In genomic region chr2:235003096-235003775, GRCh38 we compare ENCODE assay signal across 27 cellular contexts. TPM values are rescaled to one million over a fixed set of nuclear protein-coding genes. Genes with fewer than 3 reads are reported as not detected.
DNase-seq lines count a peak whose midpoint lies in the region; ATAC-seq and TF ChIP-seq lines count a peak whose summit lies in the region.
"Had no signal": no experiment of that assay in that cellular context is flagged by ENCODE, and none has a peak within 500 bp of the region (broad histone marks: within the 10 kb centered on the region; RNA-seq: fewer than 3 reads in every experiment).

No MANE protein-coding gene starts in this region.

- ATAC-seq in HCT116 = no peak
- no peak for ATAC-seq in GM21576 (IDR thresholded peaks at IDR 0.05; ENCODE audit: unreplicated experiment)
- ATAC-seq: left colon had no signal

- intact Hi-C loops in HCT116 (cut with micrococcal nuclease) (no loop called here), colonic mucosa (cut with DNase I) (no loop called here), sigmoid colon (cut with DNase I) (no loop called here)

- CTCF ChIA-PET in HCT116 (lab: Charles Lee) = no interaction called here

- H3K9me2 ChIP-seq in HCT116 (ENCODE audit: insufficient read depth) = no peaks in the 10 kb centered on the region

- H3K27me3 Mint-ChIP-seq in mesothelial cell of epicardium (ENCODE audit: low read depth) (no peaks in the 10 kb centered on the region), osteocyte (ENCODE audit: unreplicated experiment) (no peaks in the 10 kb centered on the region)
- H3K27me3 Mint-ChIP-seq: activated CD4-positive, alpha-beta memory T cell treated with anti-CD3 and anti-CD28 coated beads, Interleukin-2, amount 10 ng/mL, durations not matched to agents 7 days and 5 days; stimulated activated naive CD8-positive, alpha-beta T cell treated with anti-CD3 and anti-CD28 coated beads, Interleukin-15, Interleukin-2, amounts not matched to agents 100 ng/mL and 50 ng/mL, for 24 hours had no signal

- H3K9me3 Mint-ChIP-seq in mesothelial cell of epicardium = no peaks in the 10 kb centered on the region
- H3K9me3 Mint-ChIP-seq in osteocyte (ENCODE audit: unreplicated experiment) = no peaks in the 10 kb centered on the region
- H3K9me3 Mint-ChIP-seq: activated CD4-positive, alpha-beta memory T cell treated with anti-CD3 and anti-CD28 coated beads, Interleukin-2, amount 10 ng/mL, durations not matched to agents 7 days and 5 days; immature natural killer cell; memory B cell; stimulated activated naive CD8-positive, alpha-beta T cell treated with anti-CD3 and anti-CD28 coated beads, Interleukin-15, Interleukin-2, amounts not matched to agents 100 ng/mL and 50 ng/mL, for 24 hours had no signal

- no peak for TF ChIP-seq CTCF in HCT116 (IDR thresholded peaks at IDR 0.05 in 2 of 3, conservative IDR thresholded peaks at IDR 0.05 in 1 of 3; ENCODE audit: borderline replicate concordance in 1 of 3, insufficient read depth in 1 of 3, low read depth in 2 of 3, low read length in 2 of 3)
- TF ChIP-seq CTCF in colonic mucosa (IDR thresholded peaks at IDR 0.05) = no peak
- no peak for TF ChIP-seq CTCF in mesothelial cell of epicardium (IDR thresholded peaks at IDR 0.05; ENCODE audit: unreplicated experiment)
- no peak for TF ChIP-seq CTCF in sigmoid colon (IDR thresholded peaks at IDR 0.05)
- TF ChIP-seq CTCF in osteocyte (IDR thresholded peaks at IDR 0.05) = no peak

- H3K9me3 ChIP-seq in HCT116 (ENCODE audit: control insufficient read depth in 1 of 2, insufficient read depth in 1 of 2, low read depth in 1 of 2, low read length in 2 of 2) = no peaks in the 10 kb centered on the region
- H3K9me3 ChIP-seq in colonic mucosa = no peaks in the 10 kb centered on the region
- H3K9me3 ChIP-seq in sigmoid colon = no peaks in the 10 kb centered on the region
- H3K9me3 ChIP-seq: SJCRH30 had no signal

- H3K4me2 ChIP-seq in HCT116 (ENCODE audit: low read length) = 0 out of 2 replicates have a peak overlapping the region, but pooled peaks have one; percentile 17

- H3K79me2 ChIP-seq in HCT116 (ENCODE audit: insufficient read depth, low read length) = peaks cover 50% of the 10 kb centered on the region

- H3K27ac ChIP-seq in HCT116 (ENCODE audit: low read depth, low read length) (no peak overlapping the region), colonic mucosa (peak overlapping the region; percentile 36), sigmoid colon (no peak overlapping the region)
- H3K27ac ChIP-seq: HL-60, SJCRH30, skin epidermis had no signal

- H3K27me3 ChIP-seq in HCT116 (ENCODE audit: insufficient read depth, low read length) (no peaks in the 10 kb centered on the region), colonic mucosa (no peaks in the 10 kb centered on the region), sigmoid colon (no peaks in the 10 kb centered on the region)
- H3K27me3 ChIP-seq: SJCRH30 had no signal

- H3K4me3 Mint-ChIP-seq in mesothelial cell of epicardium (no peak overlapping the region), osteocyte (ENCODE audit: unreplicated experiment) (no peak overlapping the region)
- H3K4me3 Mint-ChIP-seq: activated CD4-positive, alpha-beta memory T cell treated with anti-CD3 and anti-CD28 coated beads, Interleukin-2, amount 10 ng/mL, durations not matched to agents 7 days and 5 days; B cell; immature natural killer cell; memory B cell; stimulated activated naive CD8-positive, alpha-beta T cell treated with anti-CD3 and anti-CD28 coated beads, Interleukin-15, Interleukin-2, amounts not matched to agents 100 ng/mL and 50 ng/mL, for 24 hours had no signal

- H3K4me1 ChIP-seq in HCT116 (ENCODE audit: control insufficient read depth in 1 of 2, insufficient read depth in 2 of 2, low read length in 2 of 2) (peaks cover 53 to 66% of the 10 kb centered on the region in 2 experiments), colonic mucosa (peaks cover 30% of the 10 kb centered on the region), sigmoid colon (peaks cover 0 to 74% (median 36%) of the 10 kb centered on the region in 4 donors)

- BruUV-seq in HCT116 (replicated peaks; lab: Mats Ljungman, UMichigan) = no TSS peak

- H3K4me3 ChIP-seq in HCT116 (replicated peaks in 1 of 2; ENCODE audit: low read depth in 1 of 2, low read length in 2 of 2) (no peak overlapping the region), colonic mucosa (no peak overlapping the region), sigmoid colon (no peak overlapping the region)
- H3K4me3 ChIP-seq: SJCRH30, skin epidermis had no signal

- RAD21 ChIA-PET in HCT116 (lab: Charles Lee; ENCODE audit: low non-redundant PET in 1 of 2, low total read pairs in 2 of 2, uncharacterized antibody in 2 of 2, unreplicated experiment in 2 of 2) = no interaction called here

- no peak for TF ChIP-seq EP300 in sigmoid colon (IDR thresholded peaks at IDR 0.05)

- H3K9ac ChIP-seq in HCT116 (ENCODE audit: low read length) (peak overlapping the region; percentile 11; the same call in 1 of the 2 replicates), colonic mucosa (ENCODE audit: low read depth in 2 of 2, low read length in 2 of 2) (peak overlapping the region in 1 of 2 donors; percentile 12)

- H3K36me3 Mint-ChIP-seq in mesothelial cell of epicardium (peaks cover 17% of the 10 kb centered on the region), osteocyte (ENCODE audit: unreplicated experiment) (peaks cover 28% of the 10 kb centered on the region)
- H3K36me3 Mint-ChIP-seq: immature natural killer cell, memory B cell had no signal

- TF ChIP-seq POLR2A in HCT116 (IDR thresholded peaks at IDR 0.05; ENCODE audit: borderline replicate concordance, extremely low read depth, insufficient read depth, insufficient read length) (no peak), sigmoid colon (IDR thresholded peaks at IDR 0.05) (no peak)

- no peaks in the 10 kb centered on the region for H4K20me1 ChIP-seq in HCT116 (ENCODE audit: insufficient read depth)

- 77 to 85% methylated on average over 12 of the region's 12 CpGs for WGBS in sigmoid colon, 2 donors

- TF ChIP-seq RAD21 in HCT116 (IDR thresholded peaks at IDR 0.05; ENCODE audit: low read depth) = no peak

- POLR2A ChIA-PET in HCT116 (lab: Charles Lee) = no interaction called here

- H3K4me1 Mint-ChIP-seq in mesothelial cell of epicardium (peaks cover 75% of the 10 kb centered on the region), osteocyte (ENCODE audit: unreplicated experiment) (peaks cover 64% of the 10 kb centered on the region)
- H3K4me1 Mint-ChIP-seq: activated CD4-positive, alpha-beta memory T cell treated with anti-CD3 and anti-CD28 coated beads, Interleukin-2, amount 10 ng/mL, durations not matched to agents 7 days and 5 days; B cell; immature natural killer cell had no signal

- no peaks in the 10 kb centered on the region for H3K36me3 ChIP-seq in HCT116 (ENCODE audit: control insufficient read depth in 1 of 2, insufficient read depth in 2 of 2, low read length in 2 of 2)
- H3K36me3 ChIP-seq in colonic mucosa = no peaks in the 10 kb centered on the region
- H3K36me3 ChIP-seq in sigmoid colon = no peaks in the 10 kb centered on the region
- H3K36me3 ChIP-seq: SJCRH30 had no signal

- no peak overlapping the region for H2AFZ ChIP-seq in HCT116 (ENCODE audit: low read depth, low read length, poor library complexity, severe bottlenecking)

- H3K27ac Mint-ChIP-seq in mesothelial cell of epicardium = peak overlapping the region; percentile 59
- no peak overlapping the region for H3K27ac Mint-ChIP-seq in osteocyte (ENCODE audit: unreplicated experiment)
- H3K27ac Mint-ChIP-seq: activated CD4-positive, alpha-beta memory T cell treated with anti-CD3 and anti-CD28 coated beads, Interleukin-2, amount 10 ng/mL, durations not matched to agents 7 days and 5 days; B cell; immature natural killer cell; memory B cell; stimulated activated naive CD8-positive, alpha-beta T cell treated with anti-CD3 and anti-CD28 coated beads, Interleukin-15, Interleukin-2, amounts not matched to agents 100 ng/mL and 50 ng/mL, for 24 hours had no signal

- DNase-seq in HCT116 (ENCODE audit: low read depth, low spot score) (no peak), colonic mucosa (no peak), mesothelial cell of epicardium (ENCODE audit: low spot score in 2 of 2, unreplicated experiment in 2 of 2) (no peak), sigmoid colon (peak; percentile 56), CD1c-positive myeloid dendritic cell (ENCODE audit: extremely low spot score) (no peak), osteocyte (ENCODE audit: extremely low spot score, unreplicated experiment) (no peak), globus pallidus (ENCODE audit: low spot score) (no peak)
- DNase-seq: activated CD4-positive, alpha-beta memory T cell treated with anti-CD3 and anti-CD28 coated beads, Interleukin-2, amount 10 ng/mL, durations not matched to agents 7 days and 5 days; activated CD8-positive, alpha-beta memory T cell treated with anti-CD3 and anti-CD28 coated beads, Interleukin-2, amount 50 U/mL, for 4 hours; activated naive CD4-positive, alpha-beta T cell treated with anti-CD3 and anti-CD28 coated beads, Interleukin-2, amount 50 U/mL, for 16 hours; amniotic stem cell; DMS153; H7; immature natural killer cell; Karpas-422; NCI-H1436; NCI-H345; occipital lobe; SJCRH30; SW 1271 had no signal

TF ChIP-seq in HCT116, 20 proteins besides CTCF, POLR2A, EP300 and RAD21:
- TF ChIP-seq ZBTB33 (IDR thresholded peaks at IDR 0.05; ENCODE audit: extremely low read depth, insufficient replicate concordance, low read length) (no peak), ZFX (IDR thresholded peaks at IDR 0.05) (no peak), CEBPB (IDR thresholded peaks at IDR 0.05; ENCODE audit: low read depth) (no peak), YY1 (IDR thresholded peaks at IDR 0.05; ENCODE audit: extremely low read depth, insufficient replicate concordance, low read depth, low read length) (no peak)

RNA-seq across cellular contexts. Expression of gene SH3BP4, which starts 51.4 kb away (rescaled TPM):
- total RNA-seq in HCT116 (2021; ENCODE audit: unreplicated experiment) = 32.9 TPM
- polyA plus RNA-seq in HCT116 (2012) = 25.8 and 28.0 TPM in 2 replicates
- 10 to 100 TPM; 29.1 to 44.4 TPM for total RNA-seq in colonic mucosa
- 44.1 to 45.0 TPM (median 44.3 TPM) in 3 replicates for total RNA-seq in mesothelial cell of epicardium
- total RNA-seq in sigmoid colon = 10 to 100 TPM; 11.4 to 22.8 (median 19.1) TPM
- polyA plus RNA-seq in sigmoid colon = 10 to 100 TPM in 1 of 3 donors, 1 to 10 TPM in 2; 4.8 to 14.0 (median 7.2) TPM
- total RNA-seq in osteocyte = 60.1 and 62.1 TPM in 2 replicates
